ENCODE assay signal across 2 cellular contexts in the genomic region with DNA sequence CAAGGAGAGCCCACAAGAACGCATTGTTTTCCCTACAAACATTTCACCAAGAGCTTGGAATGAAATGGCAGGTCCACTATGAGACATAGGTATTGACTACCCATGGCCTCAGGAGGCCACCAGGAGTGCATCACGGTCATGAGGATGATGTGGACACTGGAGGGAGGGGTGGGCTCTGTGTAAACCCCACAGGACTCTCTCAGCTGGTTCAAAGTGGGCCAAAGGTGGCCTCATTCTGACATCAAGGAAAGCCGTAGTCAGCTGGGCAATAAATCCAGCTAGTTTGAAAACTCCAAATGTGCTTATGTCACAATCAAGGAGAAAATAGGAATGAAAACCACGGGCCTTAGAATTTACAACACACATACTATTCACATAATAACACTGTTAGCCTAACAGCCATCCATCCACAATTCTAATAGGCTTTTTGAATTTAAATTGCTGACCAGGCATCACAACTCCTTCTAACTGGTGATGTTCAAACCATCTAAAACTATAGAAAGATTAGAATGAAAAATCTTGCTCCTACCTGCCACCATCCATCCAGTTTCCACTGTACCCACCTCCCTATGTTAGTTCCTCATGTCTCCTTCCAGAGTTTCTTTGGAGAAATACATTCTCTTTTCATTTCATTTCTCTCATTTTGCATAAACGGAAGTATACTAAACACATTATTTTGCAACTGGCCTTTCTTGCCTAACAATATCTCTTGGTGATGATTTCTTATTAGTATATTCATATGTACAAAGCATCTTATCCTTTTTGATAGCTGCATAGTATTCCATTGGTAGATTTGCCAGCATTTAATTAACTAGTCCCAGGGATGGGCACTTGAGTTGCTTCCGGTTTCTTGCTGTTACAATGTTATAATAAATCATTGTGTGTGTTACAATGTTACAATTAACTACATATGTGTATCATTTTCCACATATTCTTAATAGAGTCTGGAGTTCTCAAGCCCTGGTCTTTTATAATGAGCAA.
TF ChIP-seq lines count a peak whose summit lies in the region.

No MANE protein-coding gene starts in this region.

TF ChIP-seq in SK-N-SH treated with all-trans-retinoic acid at 6 μM for 48 hours, 23 proteins besides CTCF, POLR2A, EP300 and RAD21 (continued from another document):
- TF ChIP-seq, protein P1, sequence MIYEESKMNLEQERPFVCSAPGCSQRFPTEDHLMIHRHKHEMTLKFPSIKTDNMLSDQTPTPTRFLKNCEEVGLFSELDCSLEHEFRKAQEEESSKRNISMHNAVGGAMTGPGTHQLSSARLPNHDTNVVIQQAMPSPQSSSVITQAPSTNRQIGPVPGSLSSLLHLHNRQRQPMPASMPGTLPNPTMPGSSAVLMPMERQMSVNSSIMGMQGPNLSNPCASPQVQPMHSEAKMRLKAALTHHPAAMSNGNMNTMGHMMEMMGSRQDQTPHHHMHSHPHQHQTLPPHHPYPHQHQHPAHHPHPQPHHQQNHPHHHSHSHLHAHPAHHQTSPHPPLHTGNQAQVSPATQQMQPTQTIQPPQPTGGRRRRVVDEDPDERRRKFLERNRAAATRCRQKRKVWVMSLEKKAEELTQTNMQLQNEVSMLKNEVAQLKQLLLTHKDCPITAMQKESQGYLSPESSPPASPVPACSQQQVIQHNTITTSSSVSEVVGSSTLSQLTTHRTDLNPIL (CRISPR knock-in tag; IDR thresholded peaks at IDR 0.05; ENCODE audit: low read depth) = no peak
- TF ChIP-seq ESRRG (CRISPR knock-in tag; IDR thresholded peaks at IDR 0.05) (no peak), ZNF8 (CRISPR knock-in tag; IDR thresholded peaks at IDR 0.05) (peak; percentile 71)
- TF ChIP-seq, protein P2, sequence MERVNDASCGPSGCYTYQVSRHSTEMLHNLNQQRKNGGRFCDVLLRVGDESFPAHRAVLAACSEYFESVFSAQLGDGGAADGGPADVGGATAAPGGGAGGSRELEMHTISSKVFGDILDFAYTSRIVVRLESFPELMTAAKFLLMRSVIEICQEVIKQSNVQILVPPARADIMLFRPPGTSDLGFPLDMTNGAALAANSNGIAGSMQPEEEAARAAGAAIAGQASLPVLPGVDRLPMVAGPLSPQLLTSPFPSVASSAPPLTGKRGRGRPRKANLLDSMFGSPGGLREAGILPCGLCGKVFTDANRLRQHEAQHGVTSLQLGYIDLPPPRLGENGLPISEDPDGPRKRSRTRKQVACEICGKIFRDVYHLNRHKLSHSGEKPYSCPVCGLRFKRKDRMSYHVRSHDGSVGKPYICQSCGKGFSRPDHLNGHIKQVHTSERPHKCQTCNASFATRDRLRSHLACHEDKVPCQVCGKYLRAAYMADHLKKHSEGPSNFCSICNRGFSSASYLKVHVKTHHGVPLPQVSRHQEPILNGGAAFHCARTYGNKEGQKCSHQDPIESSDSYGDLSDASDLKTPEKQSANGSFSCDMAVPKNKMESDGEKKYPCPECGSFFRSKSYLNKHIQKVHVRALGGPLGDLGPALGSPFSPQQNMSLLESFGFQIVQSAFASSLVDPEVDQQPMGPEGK (CRISPR knock-in tag; IDR thresholded peaks at IDR 0.05; ENCODE audit: borderline replicate concordance) = no peak

TF ChIP-seq in SK-N-SH, 30 proteins besides CTCF, POLR2A, EP300 and RAD21 (continued from another document):
- TF ChIP-seq, protein P3, sequence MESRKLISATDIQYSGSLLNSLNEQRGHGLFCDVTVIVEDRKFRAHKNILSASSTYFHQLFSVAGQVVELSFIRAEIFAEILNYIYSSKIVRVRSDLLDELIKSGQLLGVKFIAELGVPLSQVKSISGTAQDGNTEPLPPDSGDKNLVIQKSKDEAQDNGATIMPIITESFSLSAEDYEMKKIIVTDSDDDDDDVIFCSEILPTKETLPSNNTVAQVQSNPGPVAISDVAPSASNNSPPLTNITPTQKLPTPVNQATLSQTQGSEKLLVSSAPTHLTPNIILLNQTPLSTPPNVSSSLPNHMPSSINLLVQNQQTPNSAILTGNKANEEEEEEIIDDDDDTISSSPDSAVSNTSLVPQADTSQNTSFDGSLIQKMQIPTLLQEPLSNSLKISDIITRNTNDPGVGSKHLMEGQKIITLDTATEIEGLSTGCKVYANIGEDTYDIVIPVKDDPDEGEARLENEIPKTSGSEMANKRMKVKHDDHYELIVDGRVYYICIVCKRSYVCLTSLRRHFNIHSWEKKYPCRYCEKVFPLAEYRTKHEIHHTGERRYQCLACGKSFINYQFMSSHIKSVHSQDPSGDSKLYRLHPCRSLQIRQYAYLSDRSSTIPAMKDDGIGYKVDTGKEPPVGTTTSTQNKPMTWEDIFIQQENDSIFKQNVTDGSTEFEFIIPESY (IDR thresholded peaks at IDR 0.05; ENCODE audit: borderline replicate concordance, low read depth) = no peak
- TF ChIP-seq, protein P4, sequence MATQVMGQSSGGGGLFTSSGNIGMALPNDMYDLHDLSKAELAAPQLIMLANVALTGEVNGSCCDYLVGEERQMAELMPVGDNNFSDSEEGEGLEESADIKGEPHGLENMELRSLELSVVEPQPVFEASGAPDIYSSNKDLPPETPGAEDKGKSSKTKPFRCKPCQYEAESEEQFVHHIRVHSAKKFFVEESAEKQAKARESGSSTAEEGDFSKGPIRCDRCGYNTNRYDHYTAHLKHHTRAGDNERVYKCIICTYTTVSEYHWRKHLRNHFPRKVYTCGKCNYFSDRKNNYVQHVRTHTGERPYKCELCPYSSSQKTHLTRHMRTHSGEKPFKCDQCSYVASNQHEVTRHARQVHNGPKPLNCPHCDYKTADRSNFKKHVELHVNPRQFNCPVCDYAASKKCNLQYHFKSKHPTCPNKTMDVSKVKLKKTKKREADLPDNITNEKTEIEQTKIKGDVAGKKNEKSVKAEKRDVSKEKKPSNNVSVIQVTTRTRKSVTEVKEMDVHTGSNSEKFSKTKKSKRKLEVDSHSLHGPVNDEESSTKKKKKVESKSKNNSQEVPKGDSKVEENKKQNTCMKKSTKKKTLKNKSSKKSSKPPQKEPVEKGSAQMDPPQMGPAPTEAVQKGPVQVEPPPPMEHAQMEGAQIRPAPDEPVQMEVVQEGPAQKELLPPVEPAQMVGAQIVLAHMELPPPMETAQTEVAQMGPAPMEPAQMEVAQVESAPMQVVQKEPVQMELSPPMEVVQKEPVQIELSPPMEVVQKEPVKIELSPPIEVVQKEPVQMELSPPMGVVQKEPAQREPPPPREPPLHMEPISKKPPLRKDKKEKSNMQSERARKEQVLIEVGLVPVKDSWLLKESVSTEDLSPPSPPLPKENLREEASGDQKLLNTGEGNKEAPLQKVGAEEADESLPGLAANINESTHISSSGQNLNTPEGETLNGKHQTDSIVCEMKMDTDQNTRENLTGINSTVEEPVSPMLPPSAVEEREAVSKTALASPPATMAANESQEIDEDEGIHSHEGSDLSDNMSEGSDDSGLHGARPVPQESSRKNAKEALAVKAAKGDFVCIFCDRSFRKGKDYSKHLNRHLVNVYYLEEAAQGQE (IDR thresholded peaks at IDR 0.05; ENCODE audit: low read depth, low read length) = no peak
- TF ChIP-seq RFX5 (IDR thresholded peaks at IDR 0.05; ENCODE audit: low read length) = no peak
- no peak for TF ChIP-seq TAF1 (IDR thresholded peaks at IDR 0.05; ENCODE audit: borderline replicate concordance, low read depth, low read length)
- TF ChIP-seq YY1 (IDR thresholded peaks at IDR 0.05; ENCODE audit: low read depth) = no peak
- TF ChIP-seq, protein P5, sequence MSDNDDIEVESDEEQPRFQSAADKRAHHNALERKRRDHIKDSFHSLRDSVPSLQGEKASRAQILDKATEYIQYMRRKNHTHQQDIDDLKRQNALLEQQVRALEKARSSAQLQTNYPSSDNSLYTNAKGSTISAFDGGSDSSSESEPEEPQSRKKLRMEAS (IDR thresholded peaks at IDR 0.05; ENCODE audit: low read depth) = no peak
- TF ChIP-seq, protein P6, sequence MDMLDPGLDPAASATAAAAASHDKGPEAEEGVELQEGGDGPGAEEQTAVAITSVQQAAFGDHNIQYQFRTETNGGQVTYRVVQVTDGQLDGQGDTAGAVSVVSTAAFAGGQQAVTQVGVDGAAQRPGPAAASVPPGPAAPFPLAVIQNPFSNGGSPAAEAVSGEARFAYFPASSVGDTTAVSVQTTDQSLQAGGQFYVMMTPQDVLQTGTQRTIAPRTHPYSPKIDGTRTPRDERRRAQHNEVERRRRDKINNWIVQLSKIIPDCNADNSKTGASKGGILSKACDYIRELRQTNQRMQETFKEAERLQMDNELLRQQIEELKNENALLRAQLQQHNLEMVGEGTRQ (IDR thresholded peaks at IDR 0.05; ENCODE audit: borderline replicate concordance, low read depth, low read length) = no peak
